8 cellular contexts compared by ENCODE assay signal in the genomic region with DNA sequence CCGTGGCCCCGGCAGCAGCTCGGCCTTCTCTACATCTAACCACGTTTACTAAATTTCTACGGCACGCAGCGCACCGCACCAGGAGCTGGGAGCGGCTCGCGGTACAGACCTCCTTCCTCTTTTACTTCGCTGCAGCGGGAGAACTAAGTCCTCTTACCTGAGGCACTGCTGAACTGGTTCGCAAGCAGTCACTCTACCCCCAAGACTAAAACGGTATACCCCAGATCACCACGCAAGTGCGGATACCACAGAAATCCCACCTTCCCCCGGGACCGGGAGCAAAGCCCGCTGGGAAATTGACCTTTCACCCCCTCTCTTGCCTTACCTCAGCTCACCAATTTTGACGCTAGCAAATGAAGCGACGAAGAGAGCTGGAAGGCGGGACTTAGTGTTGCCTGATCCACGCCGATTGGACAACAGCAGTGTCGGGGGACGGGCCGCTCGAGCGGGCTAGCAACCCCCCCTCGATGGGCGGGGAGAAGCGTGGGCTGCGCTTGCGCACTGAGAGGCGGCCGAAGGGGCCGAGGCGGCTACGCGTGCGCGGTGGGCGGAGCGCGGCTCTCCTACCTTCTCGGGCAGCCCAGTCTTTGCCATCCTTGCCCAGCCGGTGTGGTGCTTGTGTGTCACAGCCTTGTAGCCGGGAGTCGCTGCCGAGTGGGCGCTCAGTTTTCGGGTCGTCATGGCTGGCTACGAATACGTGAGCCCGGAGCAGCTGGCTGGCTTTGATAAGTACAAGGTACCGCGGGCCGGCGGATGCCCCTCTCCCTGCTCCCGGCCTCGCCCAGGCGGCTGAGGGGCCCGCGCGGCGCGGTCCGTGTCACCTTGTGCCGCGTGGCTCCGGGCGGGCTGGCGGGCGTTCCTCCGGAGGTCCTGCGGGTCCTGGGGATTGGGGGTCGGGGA. TPM values are rescaled to one million over a fixed set of nuclear protein-coding genes. Genes with fewer than 3 reads are reported as not detected.
DNase-seq lines count a peak whose midpoint lies in the region; ATAC-seq, FAIRE-seq and TF ChIP-seq lines count a peak whose summit lies in the region.

TSS of gene SELENOI (plus strand) at position 590 of the 900 bp plus-strand sequence. CDS start at position 680, 90 bp downstream.

- H3K36me3 Mint-ChIP-seq in chondrocyte (ENCODE audit: low read depth): no peaks in the 10 kb centered on the region

- peak within 1 kb of the TSS; percentile 77 for H2AFZ ChIP-seq in keratinocyte (ENCODE audit: control insufficient read depth, low read length)

- TF ChIP-seq POLR2A in GM19099 (IDR thresholded peaks at IDR 0.05; ENCODE audit: extremely low read depth, insufficient read length, low read depth): peak; percentile 85

- peak within 1 kb of the TSS; percentile 97 for H3K4me2 ChIP-seq in keratinocyte (ENCODE audit: control insufficient read depth, extremely low read depth, insufficient read depth, low read depth, low read length)

- dilution Hi-C loops in keratinocyte (cut with MboI; ENCODE audit: extremely low pct_ligation_motif_present, low sequenced_read_pairs): no loop called here

- peak within 1 kb of the TSS; percentile 94 for H3K4me3 Mint-ChIP-seq in chondrocyte (ENCODE audit: unreplicated experiment)

- peak within 1 kb of the TSS; percentile 81 to 91 (median 87) for H3K4me3 ChIP-seq in keratinocyte (ENCODE audit: control insufficient read depth in 2 of 3, extremely low read depth in 1 of 3, insufficient read depth in 2 of 3, low read depth in 1 of 3, low read length in 3 of 3)

- peaks cover 4% of the 10 kb centered on the region for H3K9me3 ChIP-seq in keratinocyte (ENCODE audit: control insufficient read depth, low read depth, low read length)

- no peaks in the 10 kb centered on the region for H3K27me3 Mint-ChIP-seq in chondrocyte (ENCODE audit: low read depth)

- H3K27ac Mint-ChIP-seq in chondrocyte (ENCODE audit: unreplicated experiment): peak within 1 kb of the TSS; percentile 99

- H3K9me1 ChIP-seq in keratinocyte (ENCODE audit: control insufficient read depth, extremely low read depth, insufficient read depth, low read length): no peaks in the 10 kb centered on the region

- H3K9ac ChIP-seq in keratinocyte (ENCODE audit: control insufficient read depth, extremely low read depth, insufficient read depth, low read length): peak within 1 kb of the TSS; percentile 96

- peaks cover 2% of the 10 kb centered on the region for H4K20me1 ChIP-seq in keratinocyte (ENCODE audit: control insufficient read depth, extremely low read depth, insufficient read depth, low read length)

- H3K27me3 ChIP-seq in keratinocyte (ENCODE audit: control insufficient read depth, extremely low read depth, insufficient read depth, low read length): no peaks in the 10 kb centered on the region

- peaks cover 40% of the 10 kb centered on the region for H3K4me1 Mint-ChIP-seq in chondrocyte (ENCODE audit: low read depth)

- H3K4me1 ChIP-seq in keratinocyte (ENCODE audit: control insufficient read depth, extremely low read depth, insufficient read depth, low read length): peaks cover 22% of the 10 kb centered on the region

- peak within 1 kb of the TSS; percentile 98 for H3K27ac ChIP-seq in keratinocyte (ENCODE audit: control insufficient read depth, insufficient read depth, low read length)

- H3K79me2 ChIP-seq in keratinocyte (ENCODE audit: control insufficient read depth, insufficient read depth, low read length): peaks cover 54% of the 10 kb centered on the region

- peak; percentile 91 for ATAC-seq in HG03432 (IDR thresholded peaks at IDR 0.05; ENCODE audit: unreplicated experiment)

- peak; percentile 52 for FAIRE-seq in keratinocyte (lab: Jason Lieb, UNC)

- peak; percentile 100 for DNase-seq in AG20443 (ENCODE audit: low spot score)
- DNase-seq in NCI-H510A (lab: John Stamatoyannopoulos, UW): peak; percentile 95
- peak; percentile 100 for DNase-seq in activated CD4-positive, alpha-beta T cell treated with anti-CD3 and anti-CD28 coated beads for 1 hour
- peak; percentile 99 for DNase-seq in chondrocyte (ENCODE audit: low spot score)
- DNase-seq in keratinocyte (ENCODE audit: low read depth, low spot score): peak; percentile 97
- DNase-seq in stimulated activated CD4-positive, alpha-beta T cell treated with anti-CD3 and anti-CD28 coated beads, Interleukin-15, amount 100 ng/mL, for 1 hour (ENCODE audit: low read depth in 1 of 2, low spot score in 1 of 2): peak; percentile 99 to 100

- H3K36me3 ChIP-seq in keratinocyte (ENCODE audit: control insufficient read depth in 2 of 2, extremely low read depth in 1 of 2, insufficient read depth in 2 of 2, low read length in 2 of 2): no peaks in the 10 kb centered on the region

- TF ChIP-seq CTCF in chondrocyte (IDR thresholded peaks at IDR 0.05) (peak; percentile 18), keratinocyte (optimal IDR thresholded peaks at IDR 0.05 in 1 of 3, IDR thresholded peaks at IDR 0.05 in 1 of 3, conservative IDR thresholded peaks at IDR 0.05 in 1 of 3; ENCODE audit: extremely low read depth in 1 of 3, insufficient read depth in 2 of 3, low read length in 3 of 3) (no peak)

- H3K9me3 Mint-ChIP-seq in chondrocyte (ENCODE audit: low read depth): no peaks in the 10 kb centered on the region

RNA-seq across cellular contexts. Expression of gene SELENOI, which starts in this region (rescaled TPM):
- total RNA-seq in chondrocyte: 15.5 to 22.2 TPM (median 17.2 TPM) in 3 replicates
- polyA plus RNA-seq in keratinocyte: 15.2 to 38.1 TPM (median 30.3 TPM) in 3 replicates
- polyA plus RNA-seq in keratinocyte (2011; ENCODE audit: low read depth): 9.5 TPM
- 5.0 and 10.6 TPM in 2 replicates for polyA plus RNA-seq in keratinocyte (2011; cell fraction: cytosol; rRNA removed)
- polyA plus RNA-seq in keratinocyte (2011; cell fraction: nucleus; rRNA removed): 26.5 and 37.8 TPM in 2 replicates
- 12.7 and 16.7 TPM in 2 replicates for polyA plus RNA-seq in keratinocyte (2012; ENCODE audit: low replicate concordance)
- polyA minus RNA-seq in keratinocyte: 56.9 to 163 TPM (median 162 TPM) in 3 replicates
- polyA minus RNA-seq in keratinocyte (2011; cell fraction: cytosol; rRNA and poly(A)+ RNA removed): 17.3 TPM
- 93.7 and 113 TPM in 2 replicates for polyA minus RNA-seq in keratinocyte (2011; cell fraction: nucleus; rRNA and poly(A)+ RNA removed)

Comparison
In these comparisons a context has a peak if more than half of its experiments do, and no peak if none do; other contexts are left out.
1. Peak in every context shown above with its lines: DNase-seq, ATAC-seq, H3K4me3 ChIP-seq and H3K27ac ChIP-seq.